ENCODE assay signal across 1 cellular context in the genomic region with DNA sequence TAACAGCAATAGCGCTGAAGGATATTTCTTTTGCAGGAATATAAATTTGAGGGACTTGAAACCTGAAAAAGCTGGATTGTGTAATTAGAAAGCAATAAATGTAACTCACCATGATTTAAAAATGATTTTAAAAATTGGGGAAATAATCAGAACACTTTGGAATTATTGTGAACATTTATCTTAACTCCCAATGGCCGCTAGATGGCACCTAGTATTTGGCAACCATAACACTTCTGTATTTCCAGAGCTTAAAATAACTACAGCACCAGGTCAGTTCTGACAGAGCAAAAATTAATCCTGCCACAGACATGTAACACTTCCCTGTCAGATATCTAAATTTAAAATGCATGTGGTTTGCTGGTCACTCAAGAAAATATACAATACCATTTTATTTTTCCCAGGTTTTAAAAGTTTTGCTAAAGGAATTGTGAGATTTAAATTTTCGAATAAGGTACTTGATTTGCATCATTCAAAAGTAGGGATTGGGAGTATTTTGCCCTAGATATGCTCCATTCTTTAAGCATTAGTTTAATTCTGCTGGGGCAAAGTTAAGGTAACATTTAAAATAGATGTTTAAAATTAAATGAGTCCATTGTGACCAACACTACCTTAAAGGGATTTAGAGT.
TF ChIP-seq lines count a peak whose summit lies in the region.

No MANE protein-coding gene starts in this region.

TF ChIP-seq in SK-N-SH treated with all-trans-retinoic acid at 6 μM for 48 hours, 23 proteins besides CTCF, POLR2A, EP300 and RAD21 (continued from another document):
- TF ChIP-seq, protein P1, sequence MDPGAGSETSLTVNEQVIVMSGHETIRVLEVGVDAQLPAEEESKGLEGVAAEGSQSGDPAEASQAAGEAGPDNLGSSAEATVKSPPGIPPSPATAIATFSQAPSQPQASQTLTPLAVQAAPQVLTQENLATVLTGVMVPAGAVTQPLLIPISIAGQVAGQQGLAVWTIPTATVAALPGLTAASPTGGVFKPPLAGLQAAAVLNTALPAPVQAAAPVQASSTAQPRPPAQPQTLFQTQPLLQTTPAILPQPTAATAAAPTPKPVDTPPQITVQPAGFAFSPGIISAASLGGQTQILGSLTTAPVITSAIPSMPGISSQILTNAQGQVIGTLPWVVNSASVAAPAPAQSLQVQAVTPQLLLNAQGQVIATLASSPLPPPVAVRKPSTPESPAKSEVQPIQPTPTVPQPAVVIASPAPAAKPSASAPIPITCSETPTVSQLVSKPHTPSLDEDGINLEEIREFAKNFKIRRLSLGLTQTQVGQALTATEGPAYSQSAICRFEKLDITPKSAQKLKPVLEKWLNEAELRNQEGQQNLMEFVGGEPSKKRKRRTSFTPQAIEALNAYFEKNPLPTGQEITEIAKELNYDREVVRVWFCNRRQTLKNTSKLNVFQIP (CRISPR knock-in tag; IDR thresholded peaks at IDR 0.05; ENCODE audit: borderline replicate concordance, low read depth), result no peak
- no peak for TF ChIP-seq TOX (CRISPR knock-in tag; IDR thresholded peaks at IDR 0.05; ENCODE audit: borderline replicate concordance)
